In genomic region chr1:228839656-228840055, GRCh38 we compare ENCODE assay signal across 18 cellular contexts.
DNase-seq lines count a peak whose midpoint lies in the region; ATAC-seq and TF ChIP-seq lines count a peak whose summit lies in the region.
"Had no signal": no experiment of that assay in that cellular context is flagged by ENCODE, and none has a peak within 500 bp of the region (broad histone marks: within the 10 kb centered on the region; RNA-seq: fewer than 3 reads in every experiment).

No MANE protein-coding gene starts in this region.

- no peaks in the 10 kb centered on the region for H3K36me3 ChIP-seq in breast epithelium
- H3K36me3 ChIP-seq in upper lobe of right lung, result no peaks in the 10 kb centered on the region
- H3K36me3 ChIP-seq: BE2C, MG63 had no signal

- no peak overlapping the region for H3K4me3 Mint-ChIP-seq in MCF 10A (ENCODE audit: unreplicated experiment)
- H3K4me3 Mint-ChIP-seq in nephron, result no peak overlapping the region
- no peak overlapping the region for H3K4me3 Mint-ChIP-seq in activated T-cell treated with anti-CD3 and anti-CD28 coated beads, Interleukin-2, amount 50 U/mL, for 72 hours
- H3K4me3 Mint-ChIP-seq: CD4-positive, alpha-beta T cell; GM23338 had no signal

- H3K4me1 ChIP-seq in breast epithelium (peaks cover 4 to 6% of the 10 kb centered on the region in 2 donors), upper lobe of right lung (peaks cover 22% of the 10 kb centered on the region)

- H3K27ac ChIP-seq in breast epithelium, result no peak overlapping the region
- peak overlapping the region; percentile 75 for H3K27ac ChIP-seq in upper lobe of right lung
- H3K27ac ChIP-seq: SK-N-MC had no signal

- H3K27ac Mint-ChIP-seq in MCF 10A (ENCODE audit: low read depth, unreplicated experiment), result peak overlapping the region; percentile 78
- H3K27ac Mint-ChIP-seq in nephron, result peak overlapping the region in 2 of 3 experiments; percentile 62 to 89
- no peak overlapping the region for H3K27ac Mint-ChIP-seq in activated T-cell treated with anti-CD3 and anti-CD28 coated beads, Interleukin-2, amount 50 U/mL, for 72 hours
- H3K27ac Mint-ChIP-seq: CD4-positive, alpha-beta T cell; GM23338 had no signal

- H3K36me3 Mint-ChIP-seq in MCF 10A (ENCODE audit: insufficient read depth, unreplicated experiment) (no peaks in the 10 kb centered on the region), nephron (ENCODE audit: low read depth) (no peaks in the 10 kb centered on the region)
- H3K36me3 Mint-ChIP-seq in activated T-cell treated with anti-CD3 and anti-CD28 coated beads, Interleukin-2, amount 50 U/mL, for 72 hours (ENCODE audit: insufficient read depth in 2 of 2), result peaks cover 2 to 5% of the 10 kb centered on the region in 2 donors

- intact Hi-C loops in MCF 10A (cut with micrococcal nuclease) (loop anchor here (5.0 to 10.0 kb wide), 2 partner anchors 63 to 385 kb away; no protein-coding TSS in a partner anchor), breast epithelium (cut with DNase I; ENCODE audit: low total_unique reads) (no loop called here), upper lobe of right lung (cut with DNase I) (no loop called here)

- H3K27me3 Mint-ChIP-seq in MCF 10A (ENCODE audit: insufficient read depth, unreplicated experiment), result peaks cover 26% of the 10 kb centered on the region
- peaks cover 30% of the 10 kb centered on the region for H3K27me3 Mint-ChIP-seq in nephron (ENCODE audit: low read depth)
- H3K27me3 Mint-ChIP-seq in activated T-cell treated with anti-CD3 and anti-CD28 coated beads, Interleukin-2, amount 50 U/mL, for 72 hours (ENCODE audit: low read depth), result no peaks in the 10 kb centered on the region
- H3K27me3 Mint-ChIP-seq: CD4-positive, alpha-beta T cell had no signal

- ATAC-seq in upper lobe of right lung, result no peak
- no peak for ATAC-seq in activated T-cell treated with anti-CD3 and anti-CD28 coated beads, Interleukin-2, amount 50 U/mL, for 72 hours (replicated peaks in 1 of 2)
- ATAC-seq: GM23338 had no signal

- TF ChIP-seq POLR2A in breast epithelium (IDR thresholded peaks at IDR 0.05), result no peak

- DNase-seq in MCF 10A (ENCODE audit: unreplicated experiment) (no peak), breast epithelium (ENCODE audit: low spot score in 2 of 2) (no peak), ecto neural progenitor cell (ENCODE audit: low spot score) (peak; percentile 2), upper lobe of right lung (no peak), NCI-H2196 treated with DMSO at 0.1 percent for 48 hours (lab: John Stamatoyannopoulos, UW; ENCODE audit: unreplicated experiment) (no peak), SHP77 treated with DMSO at 0.1 percent for 48 hours (lab: John Stamatoyannopoulos, UW) (no peak)
- no peak for DNase-seq in activated T-cell treated with anti-CD3 and anti-CD28 coated beads, Interleukin-2, amount 50 U/mL, for 72 hours
- DNase-seq: BE2C; CD4-positive, alpha-beta T cell; MG63; NCI-H1048; NCI-H1436; NCI-H1930; NCI-H345; NCI-H526 had no signal

- CTCF ChIA-PET in MCF 10A (lab: Yijun Ruan, JAX), result interaction anchor here (0.6 to 2.1 kb wide), 5 partner anchors 21 to 389 kb away, joined by 3 to 7 read pairs (median 3); partner anchors contain the start of gene RHOU

- H3K27me3 ChIP-seq in breast epithelium, result no peaks in the 10 kb centered on the region
- no peaks in the 10 kb centered on the region for H3K27me3 ChIP-seq in upper lobe of right lung
- H3K27me3 ChIP-seq: BE2C, MG63 had no signal

- TF ChIP-seq CTCF in MCF 10A (IDR thresholded peaks at IDR 0.05; ENCODE audit: unreplicated experiment) (no peak), breast epithelium (IDR thresholded peaks at IDR 0.05) (no peak), nephron (IDR thresholded peaks at IDR 0.05; ENCODE audit: unreplicated experiment in 3 of 3) (no peak), upper lobe of right lung (IDR thresholded peaks at IDR 0.05) (no peak)

- H3K9me3 Mint-ChIP-seq in MCF 10A (ENCODE audit: unreplicated experiment) (no peaks in the 10 kb centered on the region), nephron (peaks cover 11% of the 10 kb centered on the region)
- H3K9me3 Mint-ChIP-seq in activated T-cell treated with anti-CD3 and anti-CD28 coated beads, Interleukin-2, amount 50 U/mL, for 72 hours, result no peaks in the 10 kb centered on the region

- H3K4me3 ChIP-seq in breast epithelium (no peak overlapping the region), upper lobe of right lung (no peak overlapping the region)
- H3K4me3 ChIP-seq: GM23338, MG63, SK-N-MC had no signal

- H3K9me3 ChIP-seq in breast epithelium, result peaks cover 0 to 8% of the 10 kb centered on the region in 2 donors
- H3K9me3 ChIP-seq in upper lobe of right lung, result no peaks in the 10 kb centered on the region
- H3K9me3 ChIP-seq: BE2C had no signal

- BruUV-seq in MCF 10A (replicated peaks; lab: Mats Ljungman, UMichigan), result no TSS peak

- POLR2A ChIA-PET in MCF 10A (lab: Yijun Ruan, JAX), result interaction anchor here (0.7 to 2.9 kb wide), 13 partner anchors 9 to 399 kb away, joined by 3 to 38 read pairs (median 17); no protein-coding TSS in a partner anchor

- peaks cover 52% of the 10 kb centered on the region for H3K4me1 Mint-ChIP-seq in MCF 10A (ENCODE audit: insufficient read depth, unreplicated experiment)
- peaks cover 16% of the 10 kb centered on the region for H3K4me1 Mint-ChIP-seq in nephron
- no peaks in the 10 kb centered on the region for H3K4me1 Mint-ChIP-seq in activated T-cell treated with anti-CD3 and anti-CD28 coated beads, Interleukin-2, amount 50 U/mL, for 72 hours (ENCODE audit: low read depth)
- H3K4me1 Mint-ChIP-seq: GM23338 had no signal
